8 cellular contexts compared by ENCODE assay signal in genomic region chr9:116712781-116713180, GRCh38.
"Had no signal": no experiment of that assay in that cellular context is flagged by ENCODE, and none has a peak within 500 bp of the region (broad histone marks: within the 10 kb centered on the region; RNA-seq: fewer than 3 reads in every experiment).

No MANE protein-coding gene starts in this region.

- ATAC-seq: GM12878 had no signal

- FAIRE-seq: G401.6, GM12878, GM12891, GM12892, GM18507, GM19239 had no signal

- H3K4me3 ChIP-seq: GM12878 had no signal

- DNase-seq: GDM1, GF-D8 had no signal
